9 cellular contexts compared by ENCODE assay signal in the genomic region with DNA sequence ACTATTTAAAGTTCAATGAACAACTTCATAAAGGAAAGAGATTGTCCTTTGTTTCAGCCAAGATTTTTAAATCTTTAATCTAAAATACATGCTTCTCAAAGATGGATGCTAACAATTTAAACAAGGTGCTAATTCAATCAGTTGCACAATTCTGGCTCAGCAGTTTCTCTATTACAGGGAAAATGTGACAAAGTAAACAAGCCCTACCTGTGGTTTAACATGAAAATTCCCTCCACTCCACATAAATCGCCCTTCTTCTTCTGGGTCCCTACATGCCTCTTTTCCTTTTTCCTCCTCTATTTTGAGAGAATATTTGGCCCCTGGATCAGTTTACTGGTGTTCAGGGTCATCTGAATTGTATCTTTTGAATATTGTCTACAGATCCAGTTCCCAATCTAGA.
DNase-seq lines count a peak whose midpoint lies in the region; ATAC-seq, FAIRE-seq and TF ChIP-seq lines count a peak whose summit lies in the region.
"Had no signal": no experiment of that assay in that cellular context is flagged by ENCODE, and none has a peak within 500 bp of the region (broad histone marks: within the 10 kb centered on the region; RNA-seq: fewer than 3 reads in every experiment).

No MANE protein-coding gene starts in this region.

- peaks cover 64% of the 10 kb centered on the region for H3K4me1 Mint-ChIP-seq in stimulated activated naive CD8-positive, alpha-beta T cell treated with anti-CD3 and anti-CD28 coated beads, Interleukin-15, Interleukin-2, amounts not matched to agents 100 ng/mL and 50 ng/mL, for 24 hours (ENCODE audit: low read depth)

- H3K27me3 Mint-ChIP-seq in stimulated activated naive CD8-positive, alpha-beta T cell treated with anti-CD3 and anti-CD28 coated beads, Interleukin-15, Interleukin-2, amounts not matched to agents 100 ng/mL and 50 ng/mL, for 24 hours = no peaks in the 10 kb centered on the region

- H3K27me3 ChIP-seq in right cardiac atrium (ENCODE audit: control insufficient read depth, insufficient read depth) = no peaks in the 10 kb centered on the region

- WGBS in right cardiac atrium = 89% methylated on average over 1 of the region's 1 CpG

- H3K9me3 Mint-ChIP-seq in stimulated activated naive CD8-positive, alpha-beta T cell treated with anti-CD3 and anti-CD28 coated beads, Interleukin-15, Interleukin-2, amounts not matched to agents 100 ng/mL and 50 ng/mL, for 24 hours = no peaks in the 10 kb centered on the region

- TF ChIP-seq CTCF in WI38 (IDR thresholded peaks at IDR 0.05; ENCODE audit: low read depth, low read length) = no peak

- ATAC-seq in stimulated activated naive CD8-positive, alpha-beta T cell treated with anti-CD3 and anti-CD28 coated beads, Interleukin-15, Interleukin-2, amounts not matched to agents 100 U/mL and 50 U/mL, for 24 hours = no peak
- ATAC-seq in right cardiac atrium (no peak), GM18502 (IDR thresholded peaks at IDR 0.05; ENCODE audit: poor library complexity, unreplicated experiment) (no peak)

- peaks cover 13% of the 10 kb centered on the region for H3K36me3 Mint-ChIP-seq in stimulated activated naive CD8-positive, alpha-beta T cell treated with anti-CD3 and anti-CD28 coated beads, Interleukin-15, Interleukin-2, amounts not matched to agents 100 ng/mL and 50 ng/mL, for 24 hours (ENCODE audit: low read depth)

- FAIRE-seq in islet of Langerhans (lab: Jason Lieb, UNC) = peak; percentile 88

- no peaks in the 10 kb centered on the region for H3K9me3 ChIP-seq in right cardiac atrium (ENCODE audit: control insufficient read depth, low read length)

- peak overlapping the region; percentile 16 for H3K27ac Mint-ChIP-seq in stimulated activated naive CD8-positive, alpha-beta T cell treated with anti-CD3 and anti-CD28 coated beads, Interleukin-15, Interleukin-2, amounts not matched to agents 100 ng/mL and 50 ng/mL, for 24 hours

- peak overlapping the region; percentile 60 for H3K4me3 Mint-ChIP-seq in stimulated activated naive CD8-positive, alpha-beta T cell treated with anti-CD3 and anti-CD28 coated beads, Interleukin-15, Interleukin-2, amounts not matched to agents 100 ng/mL and 50 ng/mL, for 24 hours

- H3K4me3 ChIP-seq in WI38 (ENCODE audit: low read depth, low read length) = peak overlapping the region; percentile 27
- no peak overlapping the region for H3K4me3 ChIP-seq in right cardiac atrium (ENCODE audit: low read length)

- intact Hi-C loops in right cardiac atrium (cut with DNase I) = no loop called here

- no peak for DNase-seq in stimulated activated naive CD8-positive, alpha-beta T cell treated with anti-CD3 and anti-CD28 coated beads, Interleukin-15, Interleukin-2, amounts not matched to agents 100 U/mL and 50 U/mL, for 24 hours
- DNase-seq in activated gamma-delta T cell treated with Interleukin-2 at 50 U/mL for 16 hours = no peak
- DNase-seq in right cardiac atrium = no peak
- no peak for DNase-seq in SHP77 (lab: John Stamatoyannopoulos, UW)

- peaks cover 7% of the 10 kb centered on the region for H3K4me1 ChIP-seq in right cardiac atrium (ENCODE audit: control insufficient read depth, insufficient read depth, low read length)

- no peak overlapping the region for H3K27ac ChIP-seq in right cardiac atrium (ENCODE audit: low read length)
- H3K27ac ChIP-seq: C4-2B had no signal
